ENCODE assay signal across 31 cellular contexts in the genomic region with DNA sequence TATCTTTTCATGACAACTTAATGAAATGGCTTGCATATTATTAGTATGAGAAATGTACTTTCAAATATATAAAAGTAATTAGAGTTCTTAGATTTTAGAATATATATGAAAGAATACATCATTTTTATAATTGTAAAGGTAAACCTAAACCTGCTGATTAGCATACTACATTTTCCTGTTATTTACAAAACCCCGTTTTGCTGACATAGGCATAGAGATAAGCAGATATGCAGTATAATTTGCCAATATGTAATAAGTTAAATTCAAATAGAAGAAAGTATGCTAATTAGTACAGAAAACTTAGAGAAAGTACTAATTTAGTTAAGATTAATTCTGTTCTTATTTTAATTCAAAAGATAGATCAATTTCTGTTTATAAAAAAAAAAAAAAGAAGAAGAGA. TPM values are rescaled to one million over a fixed set of nuclear protein-coding genes. Genes with fewer than 3 reads are reported as not detected.
"Had no signal": no experiment of that assay in that cellular context is flagged by ENCODE, and none has a peak within 500 bp of the region (broad histone marks: within the 10 kb centered on the region; RNA-seq: fewer than 3 reads in every experiment).

No MANE protein-coding gene starts in this region.

- H3K27ac ChIP-seq: brain microvascular endothelial cell, gastrocnemius medialis, heart left ventricle, VCaP had no signal

- DNase-seq: activated CD4-positive, alpha-beta memory T cell treated with anti-CD3 and anti-CD28 coated beads, Interleukin-2, amount 10 ng/mL, durations not matched to agents 7 days and 5 days; activated CD4-positive, alpha-beta T cell treated with anti-CD3 and anti-CD28 coated beads for 1 hour; activated CD4-positive, alpha-beta T cell treated with anti-CD3 and anti-CD28 coated beads for 4 hours; activated CD4-positive, alpha-beta T cell treated with anti-CD3 and anti-CD28 coated beads, Interleukin-2, amount 10 ng/mL, durations not matched to agents 7 days and 5 days; activated CD4-positive, alpha-beta T cell treated with anti-CD3 and anti-CD28 coated beads, Interleukin-2, amount 50 U/mL, for 4 hours; activated effector memory CD4-positive, alpha-beta T cell treated with Interleukin-2 at 50 U/mL for 16 hours; activated gamma-delta T cell treated with Interleukin-2 at 50 U/mL for 16 hours; activated naive CD4-positive, alpha-beta T cell treated with anti-CD3 and anti-CD28 coated beads, Interleukin-2, amount 50 U/mL, for 16 hours; activated naive CD4-positive, alpha-beta T cell treated with Interleukin-2 at 50 U/mL for 16 hours; activated T-cell treated with anti-CD3 and anti-CD28 coated beads, Interleukin-2, amount 50 U/mL, for 4 hours; amniotic stem cell; anterior cingulate cortex; brain microvascular endothelial cell; cortex of kidney; dermis blood vessel endothelial cell; effector CD8-positive, alpha-beta T cell; foreskin fibroblast; gastrocnemius medialis; glutamatergic neuron; heart left ventricle; T-helper 2 cell had no signal

- H3K9me3 ChIP-seq: gastrocnemius medialis had no signal

- H3K4me1 ChIP-seq: gastrocnemius medialis, heart left ventricle had no signal

- H3K4me3 Mint-ChIP-seq: activated CD4-positive, alpha-beta memory T cell treated with anti-CD3 and anti-CD28 coated beads, Interleukin-2, amount 10 ng/mL, durations not matched to agents 7 days and 5 days; activated CD4-positive, alpha-beta T cell treated with anti-CD3 and anti-CD28 coated beads, Interleukin-2, amount 10 ng/mL, durations not matched to agents 7 days and 5 days; activated naive CD8-positive, alpha-beta T cell; activated T-cell treated with anti-CD3 and anti-CD28 coated beads, Interleukin-2, amount 50 U/mL, for 4 hours; activated T-helper 17 cell treated with anti-CD3 and anti-CD28 coated beads, Interleukin-2, amount 50 U/mL, for 72 hours; central memory CD8-positive, alpha-beta T cell; WTC11 had no signal

- H3K36me3 ChIP-seq: brain microvascular endothelial cell, gastrocnemius medialis had no signal

- H3K27me3 Mint-ChIP-seq: activated CD4-positive, alpha-beta memory T cell treated with anti-CD3 and anti-CD28 coated beads, Interleukin-2, amount 10 ng/mL, durations not matched to agents 7 days and 5 days; activated CD4-positive, alpha-beta T cell treated with anti-CD3 and anti-CD28 coated beads, Interleukin-2, amount 10 ng/mL, durations not matched to agents 7 days and 5 days; activated naive CD8-positive, alpha-beta T cell; activated T-helper 17 cell treated with anti-CD3 and anti-CD28 coated beads, Interleukin-2, amount 50 U/mL, for 72 hours; central memory CD8-positive, alpha-beta T cell had no signal

- H3K27ac Mint-ChIP-seq: activated CD4-positive, alpha-beta memory T cell treated with anti-CD3 and anti-CD28 coated beads, Interleukin-2, amount 10 ng/mL, durations not matched to agents 7 days and 5 days; activated CD4-positive, alpha-beta T cell treated with anti-CD3 and anti-CD28 coated beads, Interleukin-2, amount 10 ng/mL, durations not matched to agents 7 days and 5 days; activated naive CD8-positive, alpha-beta T cell; activated T-helper 17 cell treated with anti-CD3 and anti-CD28 coated beads, Interleukin-2, amount 50 U/mL, for 72 hours; WTC11 had no signal

- ATAC-seq: activated T-cell treated with anti-CD3 and anti-CD28 coated beads, Interleukin-2, amount 50 U/mL, for 4 hours; activated T-helper 17 cell treated with anti-CD3 and anti-CD28 coated beads, Interleukin-2, amount 50 U/mL, for 72 hours; esophagus mucosa; gastrocnemius medialis; heart left ventricle; WTC11 had no signal

- FAIRE-seq: astrocyte, bronchial epithelial cell had no signal

- H3K4me3 ChIP-seq: gastrocnemius medialis, heart left ventricle had no signal

- H3K4me1 Mint-ChIP-seq: activated CD4-positive, alpha-beta memory T cell treated with anti-CD3 and anti-CD28 coated beads, Interleukin-2, amount 10 ng/mL, durations not matched to agents 7 days and 5 days; activated CD4-positive, alpha-beta T cell treated with anti-CD3 and anti-CD28 coated beads, Interleukin-2, amount 10 ng/mL, durations not matched to agents 7 days and 5 days; activated T-helper 17 cell treated with anti-CD3 and anti-CD28 coated beads, Interleukin-2, amount 50 U/mL, for 72 hours; central memory CD8-positive, alpha-beta T cell; WTC11 had no signal

- H3K27me3 ChIP-seq: brain microvascular endothelial cell, gastrocnemius medialis, heart left ventricle had no signal

- H3K9me3 Mint-ChIP-seq: activated CD4-positive, alpha-beta memory T cell treated with anti-CD3 and anti-CD28 coated beads, Interleukin-2, amount 10 ng/mL, durations not matched to agents 7 days and 5 days; activated CD4-positive, alpha-beta T cell treated with anti-CD3 and anti-CD28 coated beads, Interleukin-2, amount 10 ng/mL, durations not matched to agents 7 days and 5 days; WTC11 had no signal

- H3K36me3 Mint-ChIP-seq: WTC11 had no signal

RNA-seq across cellular contexts. Expression of a gene that starts 21.5 kb away (rescaled TPM):
- total RNA-seq: activated CD4-positive, alpha-beta memory T cell treated with anti-CD3 and anti-CD28 coated beads, Interleukin-2, amount 10 ng/mL, durations not matched to agents 7 days and 5 days; activated CD4-positive, alpha-beta T cell treated with anti-CD3 and anti-CD28 coated beads, Interleukin-2, amount 10 ng/mL, durations not matched to agents 7 days and 5 days; activated T-cell treated with anti-CD3 and anti-CD28 coated beads, Interleukin-2, amount 50 U/mL, for 4 hours; activated T-helper 17 cell treated with anti-CD3 and anti-CD28 coated beads, Interleukin-2, amount 50 U/mL, for 72 hours; bronchial epithelial cell; epithelial cell of proximal tubule; T-helper 1 cell treated with Interleukin-12 subunit alpha and Interleukin-12 subunit beta and Interleukin-4 antibody, amounts not matched to agents 30 ng/mL and 1 ng/mL, for 36 hours had no signal
